ENCODE assay signal across 8 cellular contexts in the genomic region with DNA sequence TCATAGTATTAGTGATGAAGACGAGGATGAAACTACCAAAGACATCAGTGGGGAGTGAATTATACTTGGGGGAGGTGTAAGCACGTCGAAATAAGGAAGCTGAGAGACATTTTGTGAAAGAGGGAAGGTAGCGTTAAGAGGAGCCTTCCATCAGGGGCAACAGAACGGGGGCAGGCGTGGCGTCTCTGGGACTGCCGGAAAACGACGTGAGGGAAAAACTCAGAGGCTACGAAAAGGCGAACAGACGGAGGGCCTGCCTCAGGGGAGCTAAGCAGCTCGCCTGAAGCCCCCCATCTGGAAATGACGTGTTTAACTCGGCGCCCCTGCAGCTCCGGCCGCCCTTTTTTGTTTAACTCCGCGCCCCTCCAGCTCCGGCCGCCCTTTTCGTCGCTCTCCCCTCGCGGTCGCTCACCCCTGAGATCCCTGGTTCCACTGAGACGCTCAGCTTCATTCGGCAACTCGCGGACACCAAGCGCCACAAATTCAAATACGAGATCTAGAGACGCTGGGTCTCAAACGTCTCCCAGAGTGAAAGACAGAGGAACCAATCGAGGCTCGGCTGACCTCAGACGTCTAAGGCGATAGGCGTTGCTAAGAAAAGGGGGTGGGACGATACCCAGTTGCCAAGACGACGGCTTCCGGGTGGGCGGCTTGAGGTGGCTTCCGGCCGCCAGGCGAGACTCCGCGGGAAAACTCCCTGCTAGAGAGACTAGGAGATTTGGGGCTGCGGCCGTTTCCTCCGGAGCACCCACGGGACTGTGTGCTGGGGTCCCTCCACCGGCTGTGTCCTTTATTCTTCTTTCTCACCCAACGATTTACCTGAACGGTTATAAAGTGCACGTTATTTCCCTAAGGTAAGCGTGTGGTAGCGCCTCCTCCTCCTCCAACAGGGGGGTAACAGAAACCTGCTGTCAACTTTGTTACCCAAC.
DNase-seq lines count a peak whose midpoint lies in the region; ATAC-seq lines count a peak whose summit lies in the region.

No MANE protein-coding gene starts in this region.

- H3K4me1 Mint-ChIP-seq in activated CD4-positive, alpha-beta T cell treated with anti-CD3 and anti-CD28 coated beads, Interleukin-2, amount 10 ng/mL, durations not matched to agents 24 days and 14 days: peaks cover 13% of the 10 kb centered on the region

- peak overlapping the region; percentile 100 for H3K4me3 Mint-ChIP-seq in activated CD4-positive, alpha-beta T cell treated with anti-CD3 and anti-CD28 coated beads, Interleukin-2, amount 10 ng/mL, durations not matched to agents 24 days and 14 days

- peaks cover 4% of the 10 kb centered on the region for H3K27me3 Mint-ChIP-seq in activated CD4-positive, alpha-beta T cell treated with anti-CD3 and anti-CD28 coated beads, Interleukin-2, amount 10 ng/mL, durations not matched to agents 24 days and 14 days

- ATAC-seq in GM19328 (IDR thresholded peaks at IDR 0.05; ENCODE audit: unreplicated experiment) (peak; percentile 100), HG03469 (IDR thresholded peaks at IDR 0.05; ENCODE audit: unreplicated experiment) (peak; percentile 97), left lobe of liver (peak; percentile 100)

- intact Hi-C loops in activated CD4-positive, alpha-beta T cell treated with anti-CD3 and anti-CD28 coated beads, Interleukin-2, amount 10 ng/mL, durations not matched to agents 24 days and 14 days (cut with micrococcal nuclease): loop anchor here (2.0 to 10.0 kb wide), 4 partner anchors 123 to 572 kb away; a partner anchor contains a TSS

- DNase-seq in C1 segment of cervical spinal cord (lab: John Stamatoyannopoulos, UW): peak; percentile 24 to 90 (median 84)
- DNase-seq in NCI-H526 (lab: John Stamatoyannopoulos, UW): peak; percentile 96 to 97
- peak; percentile 98 for DNase-seq in activated CD4-positive, alpha-beta T cell treated with anti-CD3 and anti-CD28 coated beads, Interleukin-2, amount 10 ng/mL, durations not matched to agents 24 days and 14 days
- DNase-seq in dedifferentiated amniotic fluid mesenchymal stem cell (ENCODE audit: extremely low spot score): peak; percentile 99
- DNase-seq in left lobe of liver (ENCODE audit: low spot score): peak; percentile 96
- peak; percentile 92 to 96 for DNase-seq in stimulated activated CD4-positive, alpha-beta T cell treated with anti-CD3 and anti-CD28 coated beads, Interleukin-2, amount 100 ng/mL, for 24 hours

- H3K9me3 Mint-ChIP-seq in activated CD4-positive, alpha-beta T cell treated with anti-CD3 and anti-CD28 coated beads, Interleukin-2, amount 10 ng/mL, durations not matched to agents 24 days and 14 days: peaks cover 9% of the 10 kb centered on the region

- H3K36me3 Mint-ChIP-seq in activated CD4-positive, alpha-beta T cell treated with anti-CD3 and anti-CD28 coated beads, Interleukin-2, amount 10 ng/mL, durations not matched to agents 24 days and 14 days (ENCODE audit: low read depth): no peaks in the 10 kb centered on the region

- H3K27ac Mint-ChIP-seq in activated CD4-positive, alpha-beta T cell treated with anti-CD3 and anti-CD28 coated beads, Interleukin-2, amount 10 ng/mL, durations not matched to agents 24 days and 14 days: peak overlapping the region; percentile 98

Comparison
In these comparisons a context has a peak if more than half of its experiments do, and no peak if none do; other contexts are left out.
1. Peak in every context shown above with its lines: DNase-seq and ATAC-seq.